Comparison of ENCODE assay signal across 10 cellular contexts in the genomic region with DNA sequence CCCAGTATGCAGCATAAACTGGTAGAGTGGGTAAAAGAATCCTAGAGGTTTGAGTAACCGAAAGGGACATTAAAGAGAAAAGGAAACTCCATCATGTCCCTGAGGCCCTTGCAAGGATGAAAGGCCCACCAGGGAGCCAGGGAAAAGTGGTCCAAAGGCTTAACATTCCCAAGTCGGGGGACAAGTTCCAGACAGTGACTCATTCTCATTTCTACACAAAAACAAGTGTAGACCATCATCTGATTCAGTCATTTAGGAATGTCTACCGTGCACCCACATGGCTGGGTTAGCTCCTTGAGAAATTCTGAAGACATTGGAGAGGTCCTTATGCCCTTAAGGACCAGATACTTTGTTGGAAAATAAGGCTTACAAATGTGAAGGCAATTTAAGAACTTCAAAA. TPM values are rescaled to one million over a fixed set of nuclear protein-coding genes. Genes with fewer than 3 reads are reported as not detected.
DNase-seq lines count a peak whose midpoint lies in the region; ATAC-seq and TF ChIP-seq lines count a peak whose summit lies in the region.
"Had no signal": no experiment of that assay in that cellular context is flagged by ENCODE, and none has a peak within 500 bp of the region (broad histone marks: within the 10 kb centered on the region; RNA-seq: fewer than 3 reads in every experiment).

No MANE protein-coding gene starts in this region.

- TF ChIP-seq POLR2A in breast epithelium (IDR thresholded peaks at IDR 0.05) = no peak

- no peaks in the 10 kb centered on the region for H3K36me3 Mint-ChIP-seq in MCF 10A (ENCODE audit: insufficient read depth, unreplicated experiment)

- intact Hi-C loops in MCF 10A (cut with micrococcal nuclease) (no loop called here), breast epithelium (cut with DNase I; ENCODE audit: low total_unique reads) (no loop called here), aorta (cut with DNase I) (loop anchor here in 1 of 2 donors (5.0 to 10.0 kb wide), 2 partner anchors 114 to 119 kb away; no protein-coding TSS in a partner anchor)

- ATAC-seq in aorta (ENCODE audit: low FRiP score) (peak; percentile 67), GM19463 (IDR thresholded peaks at IDR 0.05; ENCODE audit: unreplicated experiment) (no peak)

- POLR2A ChIA-PET in MCF 10A (lab: Yijun Ruan, JAX) = no interaction called here

- no peak overlapping the region for H3K27ac Mint-ChIP-seq in MCF 10A (ENCODE audit: low read depth, unreplicated experiment)

- H3K36me3 ChIP-seq in breast epithelium (no peaks in the 10 kb centered on the region), aorta (ENCODE audit: control insufficient read depth in 1 of 2, insufficient read depth in 2 of 2, low read length in 1 of 2) (no peaks in the 10 kb centered on the region)

- no peak overlapping the region for H3K27ac ChIP-seq in breast epithelium
- H3K27ac ChIP-seq in coronary artery = peak overlapping the region; percentile 6 to 51
- peak overlapping the region; percentile 40 to 60 for H3K27ac ChIP-seq in aorta (ENCODE audit: low read depth in 1 of 2, low read length in 2 of 2)
- H3K27ac ChIP-seq: 22Rv1 had no signal

- H3K9me3 Mint-ChIP-seq in MCF 10A (ENCODE audit: unreplicated experiment) = no peaks in the 10 kb centered on the region

- H3K4me3 ChIP-seq in breast epithelium (no peak overlapping the region), coronary artery (no peak overlapping the region), aorta (ENCODE audit: low read length in 2 of 2) (no peak overlapping the region)

- H3K27me3 Mint-ChIP-seq in MCF 10A (ENCODE audit: insufficient read depth, unreplicated experiment) = peaks cover 84% of the 10 kb centered on the region

- H3K27me3 ChIP-seq in breast epithelium = no peaks in the 10 kb centered on the region
- no peaks in the 10 kb centered on the region for H3K27me3 ChIP-seq in aorta (ENCODE audit: control insufficient read depth in 1 of 2, insufficient read depth in 2 of 2, low read length in 1 of 2)

- H3K4me1 Mint-ChIP-seq in MCF 10A (ENCODE audit: insufficient read depth, unreplicated experiment) = no peaks in the 10 kb centered on the region

- WGBS in aorta, 2 donors = 3 to 7% methylated on average over 3 of the region's 3 CpGs

- TF ChIP-seq CTCF in MCF 10A (IDR thresholded peaks at IDR 0.05; ENCODE audit: unreplicated experiment) = no peak
- TF ChIP-seq CTCF in breast epithelium (IDR thresholded peaks at IDR 0.05) = no peak
- TF ChIP-seq CTCF in coronary artery (IDR thresholded peaks at IDR 0.05) = no peak

- peak; percentile 5 for DNase-seq in MCF 10A (ENCODE audit: unreplicated experiment)
- no peak for DNase-seq in breast epithelium (ENCODE audit: low spot score in 2 of 2)
- DNase-seq in coronary artery (ENCODE audit: low spot score) = no peak
- peak; percentile 97 for DNase-seq in islet precursor cell
- DNase-seq in aorta = peak in 1 of 2 donors; percentile 74
- DNase-seq in effector CD8-positive, alpha-beta T cell (lab: John Stamatoyannopoulos, UW) = no peak
- no peak for DNase-seq in NCI-H526 (lab: John Stamatoyannopoulos, UW)
- DNase-seq: midbrain had no signal

- no peaks in the 10 kb centered on the region for H3K4me1 ChIP-seq in breast epithelium
- H3K4me1 ChIP-seq in aorta (ENCODE audit: control insufficient read depth in 1 of 2, insufficient read depth in 2 of 2, low read length in 2 of 2) = peaks cover 1 to 2% of the 10 kb centered on the region in 2 donors

- no peaks in the 10 kb centered on the region for H3K9me3 ChIP-seq in breast epithelium
- H3K9me3 ChIP-seq in aorta (ENCODE audit: control insufficient read depth, low read length) = no peaks in the 10 kb centered on the region

- no TSS peak for BruUV-seq in MCF 10A (replicated peaks; lab: Mats Ljungman, UMichigan)

- H3K4me3 Mint-ChIP-seq in MCF 10A (ENCODE audit: unreplicated experiment) = no peak overlapping the region

- CTCF ChIA-PET in MCF 10A (lab: Yijun Ruan, JAX) = no interaction called here

RNA-seq across cellular contexts. Expression of a gene that starts 4.8 kb away (rescaled TPM):
- total RNA-seq in MCF 10A (2022) (not detected in 2 replicates), breast epithelium (10 to 100 TPM in 2 of 3 donors, 1 to 10 TPM in 1; 5.1 to 19.7 (median 15.4) TPM), aorta (10 to 100 TPM; 46.1 to 91.9 TPM)
- polyA plus RNA-seq in aorta = 10 to 100 TPM; 46.1 to 51.0 TPM

Comparison
In these comparisons a context has a peak if more than half of its experiments do, and no peak if none do; other contexts are left out.
1. DNase-seq: peak in MCF 10A (single experiment) and islet precursor cell (single experiment); none in breast epithelium (0 of 2), coronary artery (single experiment), effector CD8-positive, alpha-beta T cell (single experiment) and NCI-H526 (0 of 2).
2. H3K27ac ChIP-seq: peak in coronary artery (2 of 2) and aorta (2 of 2); none in breast epithelium (0 of 2).